Comparison of ENCODE assay signal across 31 cellular contexts in the genomic region with DNA sequence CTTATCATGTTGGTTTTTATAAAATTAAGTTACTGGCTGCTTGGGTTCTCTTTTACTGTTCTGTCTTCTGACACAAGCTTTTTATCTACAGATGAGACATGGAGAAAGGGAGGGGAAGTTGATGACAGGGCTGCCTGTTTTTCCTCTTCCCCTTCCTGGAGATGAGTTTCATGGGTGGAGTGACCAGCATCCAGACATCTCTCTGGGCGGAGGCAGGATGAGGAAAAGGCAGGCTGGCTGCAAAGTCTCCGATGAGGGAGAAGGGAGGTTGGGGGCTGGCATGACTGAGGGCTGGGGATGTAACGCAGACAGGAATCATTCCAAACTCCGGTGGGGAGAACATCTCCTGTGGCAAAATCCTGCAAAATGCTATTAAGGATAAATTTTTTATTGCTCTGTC.
"Had no signal": no experiment of that assay in that cellular context is flagged by ENCODE, and none has a peak within 500 bp of the region (broad histone marks: within the 10 kb centered on the region; RNA-seq: fewer than 3 reads in every experiment).

No MANE protein-coding gene starts in this region.

- H3K36me3 ChIP-seq: colonic mucosa, heart left ventricle, neutrophil had no signal

- H3K4me3 ChIP-seq: colonic mucosa, heart left ventricle, lung, mucosa of descending colon, testis had no signal

- H3K9me3 Mint-ChIP-seq: activated CD4-positive, alpha-beta memory T cell treated with anti-CD3 and anti-CD28 coated beads, Interleukin-2, amount 10 ng/mL, durations not matched to agents 7 days and 5 days; activated CD4-positive, alpha-beta T cell treated with anti-CD3 and anti-CD28 coated beads, Interleukin-2, amount 10 ng/mL, durations not matched to agents 7 days and 5 days; activated naive CD4-positive, alpha-beta T cell treated with anti-CD3 and anti-CD28 coated beads, Interleukin-2, amount 50 U/mL, for 24 hours; activated T-cell treated with anti-CD3 and anti-CD28 coated beads, Interleukin-2, amount 50 U/mL, for 24 hours; immature natural killer cell; natural killer cell treated with Interleukin-12 subunit alpha and Interleukin-12 subunit beta and Interleukin-15 and Interleukin-18, amount 100 ng/mL, for 72 hours had no signal

- H3K4me3 Mint-ChIP-seq: activated CD4-positive, alpha-beta memory T cell treated with anti-CD3 and anti-CD28 coated beads, Interleukin-2, amount 10 ng/mL, durations not matched to agents 7 days and 5 days; activated CD4-positive, alpha-beta T cell treated with anti-CD3 and anti-CD28 coated beads, Interleukin-2, amount 10 ng/mL, durations not matched to agents 7 days and 5 days; activated naive CD4-positive, alpha-beta T cell treated with anti-CD3 and anti-CD28 coated beads, Interleukin-2, amount 50 U/mL, for 24 hours; activated T-cell treated with anti-CD3 and anti-CD28 coated beads, Interleukin-2, amount 50 U/mL, for 24 hours; immature natural killer cell; natural killer cell treated with Interleukin-12 subunit alpha and Interleukin-12 subunit beta and Interleukin-15 and Interleukin-18, amount 100 ng/mL, for 72 hours; WTC11 had no signal

- H3K27me3 ChIP-seq: colonic mucosa, testis had no signal

- FAIRE-seq: endometrium, urothelium cell line had no signal

- H3K9me3 ChIP-seq: colonic mucosa, heart left ventricle, mucosa of descending colon, neutrophil, testis had no signal

- H3K36me3 Mint-ChIP-seq: activated naive CD4-positive, alpha-beta T cell treated with anti-CD3 and anti-CD28 coated beads, Interleukin-2, amount 50 U/mL, for 24 hours; immature natural killer cell; natural killer cell treated with Interleukin-12 subunit alpha and Interleukin-12 subunit beta and Interleukin-15 and Interleukin-18, amount 100 ng/mL, for 72 hours; WTC11 had no signal

- ATAC-seq: left lobe of liver; mucosa of descending colon; natural killer cell treated with Interleukin-12 subunit alpha and Interleukin-12 subunit beta and Interleukin-15 and Interleukin-18, amount 100 ng/mL, for 72 hours; stimulated activated naive CD8-positive, alpha-beta T cell treated with anti-CD3 and anti-CD28 coated beads, Interleukin-15, Interleukin-2, amounts not matched to agents 100 U/mL and 50 U/mL, for 24 hours; WTC11 had no signal

- H3K27ac Mint-ChIP-seq: activated CD4-positive, alpha-beta memory T cell treated with anti-CD3 and anti-CD28 coated beads, Interleukin-2, amount 10 ng/mL, durations not matched to agents 7 days and 5 days; activated CD4-positive, alpha-beta T cell treated with anti-CD3 and anti-CD28 coated beads, Interleukin-2, amount 10 ng/mL, durations not matched to agents 7 days and 5 days; activated naive CD4-positive, alpha-beta T cell treated with anti-CD3 and anti-CD28 coated beads, Interleukin-2, amount 50 U/mL, for 24 hours; activated T-cell treated with anti-CD3 and anti-CD28 coated beads, Interleukin-2, amount 50 U/mL, for 24 hours; immature natural killer cell; natural killer cell treated with Interleukin-12 subunit alpha and Interleukin-12 subunit beta and Interleukin-15 and Interleukin-18, amount 100 ng/mL, for 72 hours; progenitor cell of endocrine pancreas; WTC11 had no signal

- H3K27ac ChIP-seq: colonic mucosa, heart left ventricle, neutrophil, testis had no signal

- H3K4me1 Mint-ChIP-seq: activated CD4-positive, alpha-beta memory T cell treated with anti-CD3 and anti-CD28 coated beads, Interleukin-2, amount 10 ng/mL, durations not matched to agents 7 days and 5 days; activated CD4-positive, alpha-beta T cell treated with anti-CD3 and anti-CD28 coated beads, Interleukin-2, amount 10 ng/mL, durations not matched to agents 7 days and 5 days; activated naive CD4-positive, alpha-beta T cell treated with anti-CD3 and anti-CD28 coated beads, Interleukin-2, amount 50 U/mL, for 24 hours; immature natural killer cell had no signal

- H3K4me1 ChIP-seq: colonic mucosa, heart left ventricle, testis had no signal

- DNase-seq: activated CD4-positive, alpha-beta memory T cell treated with anti-CD3 and anti-CD28 coated beads, Interleukin-2, amount 10 ng/mL, durations not matched to agents 7 days and 5 days; activated CD4-positive, alpha-beta T cell treated with anti-CD3 and anti-CD28 coated beads for 1 hour; activated CD4-positive, alpha-beta T cell treated with anti-CD3 and anti-CD28 coated beads, Interleukin-2, amount 10 ng/mL, durations not matched to agents 7 days and 5 days; activated CD8-positive, alpha-beta memory T cell treated with anti-CD3 and anti-CD28 coated beads, Interleukin-2, amount 50 U/mL, for 48 hours; activated gamma-delta T cell treated with Interleukin-2 at 50 U/mL for 16 hours; activated T-cell treated with anti-CD3 and anti-CD28 coated beads, Interleukin-2, amount 50 U/mL, for 24 hours; anterior cingulate cortex; cerebellar nuclear complex; colonic mucosa; effector CD8-positive, alpha-beta T cell; erythroblast; heart left ventricle; hypothalamus; immature natural killer cell; mesendoderm; mucosa of descending colon; stimulated activated CD4-positive, alpha-beta T cell treated with anti-CD3 and anti-CD28 coated beads, Interleukin-12 subunit alpha, Interleukin-12 subunit beta, amount 100 ng/mL, for 4 hours; stimulated activated CD4-positive, alpha-beta T cell treated with anti-CD3 and anti-CD28 coated beads, Interleukin-4, amount 100 ng/mL, for 1 hour; stimulated activated naive CD8-positive, alpha-beta T cell treated with anti-CD3 and anti-CD28 coated beads, Interleukin-15, Interleukin-2, amounts not matched to agents 100 U/mL and 50 U/mL, for 24 hours; T-helper 2 cell; testis; trophoblast cell had no signal
